In genomic region chr4:76984127-76984526, GRCh38 we compare ENCODE assay signal across 7 cellular contexts. TPM values are rescaled to one million over a fixed set of nuclear protein-coding genes. Genes with fewer than 3 reads are reported as not detected.
DNase-seq lines count a peak whose midpoint lies in the region; ATAC-seq, FAIRE-seq and TF ChIP-seq lines count a peak whose summit lies in the region.

No MANE protein-coding gene starts in this region.

- H3K4me1 ChIP-seq in left ventricle myocardium inferior (peaks cover 82% of the 10 kb centered on the region), stomach smooth muscle (ENCODE audit: control insufficient read depth, insufficient read depth, low read length) (peaks cover 16% of the 10 kb centered on the region)

- H3K9me3 ChIP-seq in T-helper 17 cell (ENCODE audit: control insufficient read depth, low read length, poor library complexity, severe bottlenecking): no peaks in the 10 kb centered on the region
- no peaks in the 10 kb centered on the region for H3K9me3 ChIP-seq in left ventricle myocardium inferior (replicated peaks)
- H3K9me3 ChIP-seq in stomach smooth muscle (ENCODE audit: control insufficient read depth in 2 of 2, low read length in 2 of 2): no peaks in the 10 kb centered on the region

- H3K36me3 ChIP-seq in left ventricle myocardium inferior: no peaks in the 10 kb centered on the region
- no peaks in the 10 kb centered on the region for H3K36me3 ChIP-seq in stomach smooth muscle (ENCODE audit: control insufficient read depth in 2 of 2, insufficient read depth in 2 of 2, low read length in 2 of 2)

- peak overlapping the region; percentile 51 for H3K27ac Mint-ChIP-seq in T-helper 17 cell

- intact Hi-C loops in left ventricle myocardium inferior (cut with micrococcal nuclease): no loop called here

- H3K4me3 Mint-ChIP-seq in T-helper 17 cell: peak overlapping the region; percentile 25

- H3K27me3 ChIP-seq in left ventricle myocardium inferior (ENCODE audit: low read depth) (peaks cover 4% of the 10 kb centered on the region), stomach smooth muscle (ENCODE audit: control insufficient read depth in 1 of 2, insufficient read depth in 2 of 2, low read length in 2 of 2) (no peaks in the 10 kb centered on the region)

- peak; percentile 38 for TF ChIP-seq CTCF in left ventricle myocardium inferior (IDR thresholded peaks at IDR 0.05; ENCODE audit: borderline replicate concordance)

- peak; percentile 58 for ATAC-seq in HG02678 (IDR thresholded peaks at IDR 0.05; ENCODE audit: unreplicated experiment)
- peak; percentile 67 for ATAC-seq in T-helper 17 cell

- no peak for DNase-seq in GM18507 (ENCODE audit: extremely low spot score, insufficient read length, low read depth)
- no peak for DNase-seq in T-helper 17 cell
- no peak for DNase-seq in left ventricle myocardium inferior
- no peak for DNase-seq in OCI-M2 (lab: John Stamatoyannopoulos, UW; ENCODE audit: unreplicated experiment)
- no peak for DNase-seq in NCI-H774 (lab: John Stamatoyannopoulos, UW)

- peaks cover 62% of the 10 kb centered on the region for H3K4me1 Mint-ChIP-seq in T-helper 17 cell

- H3K4me3 ChIP-seq in left ventricle myocardium inferior (no peak overlapping the region), stomach smooth muscle (ENCODE audit: low read length in 2 of 2) (peak overlapping the region in 1 of 2 donors; percentile 3)

- H3K36me3 Mint-ChIP-seq in T-helper 17 cell (ENCODE audit: low read depth): peaks cover 2% of the 10 kb centered on the region

- peak; percentile 76 for FAIRE-seq in GM18507 (lab: Jason Lieb, UNC)

- H3K27ac ChIP-seq in left ventricle myocardium inferior (replicated peaks) (peak overlapping the region; percentile 66), stomach smooth muscle (ENCODE audit: low read length) (peak overlapping the region; percentile 32)

- H3K27me3 Mint-ChIP-seq in T-helper 17 cell: no peaks in the 10 kb centered on the region

- no peak overlapping the region for H3K9ac ChIP-seq in stomach smooth muscle (ENCODE audit: low read length in 2 of 2)

RNA-seq across cellular contexts. Expression of gene SEPTIN11, which starts 34.6 kb away (rescaled TPM):
- total RNA-seq in T-helper 17 cell (10 to 100 TPM; 21.4 to 40.3 TPM), left ventricle myocardium inferior (30.1 TPM)
